ENCODE assay signal across 1 cellular context in the genomic region with DNA sequence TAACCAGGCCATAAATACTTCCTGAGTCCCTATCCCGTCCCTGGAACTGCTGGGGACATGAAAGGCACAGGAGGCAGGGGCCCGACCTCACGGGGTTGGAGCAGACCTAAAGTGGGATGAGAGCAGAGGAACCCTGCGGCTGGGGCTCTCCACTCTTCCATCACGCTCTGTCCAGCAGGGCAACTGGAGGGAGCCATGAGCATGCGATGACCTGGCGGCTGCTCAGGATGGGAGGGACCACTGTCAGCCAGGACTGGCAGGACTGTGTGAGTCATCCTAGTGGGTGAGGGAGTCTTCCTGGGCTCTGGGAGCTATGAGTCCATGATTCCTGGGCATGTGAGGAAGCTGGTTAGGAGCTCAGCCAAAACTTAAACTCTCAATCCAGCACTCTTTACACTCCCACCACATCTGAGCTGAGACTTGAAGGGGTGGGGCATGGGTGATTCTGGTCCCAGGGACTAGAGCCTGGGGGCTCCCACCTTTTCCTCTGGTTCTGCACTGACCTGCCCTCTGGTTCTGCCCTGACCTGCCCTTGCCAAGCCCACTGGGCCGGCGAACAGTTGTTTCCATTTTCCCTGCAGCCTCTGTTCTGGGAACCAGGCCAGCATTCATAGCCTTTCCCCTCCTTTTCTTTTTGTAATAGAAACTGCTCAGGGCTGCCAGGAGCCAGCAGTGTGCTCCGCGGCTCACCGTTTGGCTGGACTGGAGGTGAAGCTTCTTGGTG.
TF ChIP-seq lines count a peak whose summit lies in the region.

No MANE protein-coding gene starts in this region.

TF ChIP-seq in SK-N-SH, 30 proteins besides CTCF, POLR2A, EP300 and RAD21 (continued from another document):
- TF ChIP-seq, protein P1, sequence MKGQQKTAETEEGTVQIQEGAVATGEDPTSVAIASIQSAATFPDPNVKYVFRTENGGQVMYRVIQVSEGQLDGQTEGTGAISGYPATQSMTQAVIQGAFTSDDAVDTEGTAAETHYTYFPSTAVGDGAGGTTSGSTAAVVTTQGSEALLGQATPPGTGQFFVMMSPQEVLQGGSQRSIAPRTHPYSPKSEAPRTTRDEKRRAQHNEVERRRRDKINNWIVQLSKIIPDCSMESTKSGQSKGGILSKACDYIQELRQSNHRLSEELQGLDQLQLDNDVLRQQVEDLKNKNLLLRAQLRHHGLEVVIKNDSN (IDR thresholded peaks at IDR 0.05; ENCODE audit: borderline replicate concordance, low read depth), result no peak
- TF ChIP-seq YY1 (IDR thresholded peaks at IDR 0.05; ENCODE audit: low read depth), result peak; percentile 74
- TF ChIP-seq MEF2A (IDR thresholded peaks at IDR 0.05; ENCODE audit: borderline replicate concordance, low read depth), result no peak; the same call in 1 of the 2 replicates
- TF ChIP-seq TCF12 (IDR thresholded peaks at IDR 0.05), result peak; percentile 72
- TF ChIP-seq GABPA (IDR thresholded peaks at IDR 0.05; ENCODE audit: low read depth), result no peak
- TF ChIP-seq RXRA (IDR thresholded peaks at IDR 0.05; ENCODE audit: borderline replicate concordance, low read depth), result 0 out of 2 replicates have a peak, but pooled peaks have one; percentile 66
- TF ChIP-seq CHD2 (IDR thresholded peaks at IDR 0.05; ENCODE audit: low read length, partially characterized antibody), result peak; percentile 6
- peak; percentile 65 for TF ChIP-seq POLR2AphosphoS5 (IDR thresholded peaks at IDR 0.05; ENCODE audit: low read depth, low read length)
- no peak for TF ChIP-seq FOXM1 (IDR thresholded peaks at IDR 0.05; ENCODE audit: low read depth)
- TF ChIP-seq NFIC (IDR thresholded peaks at IDR 0.05; ENCODE audit: borderline replicate concordance), result peak; percentile 91
- TF ChIP-seq, protein P2, sequence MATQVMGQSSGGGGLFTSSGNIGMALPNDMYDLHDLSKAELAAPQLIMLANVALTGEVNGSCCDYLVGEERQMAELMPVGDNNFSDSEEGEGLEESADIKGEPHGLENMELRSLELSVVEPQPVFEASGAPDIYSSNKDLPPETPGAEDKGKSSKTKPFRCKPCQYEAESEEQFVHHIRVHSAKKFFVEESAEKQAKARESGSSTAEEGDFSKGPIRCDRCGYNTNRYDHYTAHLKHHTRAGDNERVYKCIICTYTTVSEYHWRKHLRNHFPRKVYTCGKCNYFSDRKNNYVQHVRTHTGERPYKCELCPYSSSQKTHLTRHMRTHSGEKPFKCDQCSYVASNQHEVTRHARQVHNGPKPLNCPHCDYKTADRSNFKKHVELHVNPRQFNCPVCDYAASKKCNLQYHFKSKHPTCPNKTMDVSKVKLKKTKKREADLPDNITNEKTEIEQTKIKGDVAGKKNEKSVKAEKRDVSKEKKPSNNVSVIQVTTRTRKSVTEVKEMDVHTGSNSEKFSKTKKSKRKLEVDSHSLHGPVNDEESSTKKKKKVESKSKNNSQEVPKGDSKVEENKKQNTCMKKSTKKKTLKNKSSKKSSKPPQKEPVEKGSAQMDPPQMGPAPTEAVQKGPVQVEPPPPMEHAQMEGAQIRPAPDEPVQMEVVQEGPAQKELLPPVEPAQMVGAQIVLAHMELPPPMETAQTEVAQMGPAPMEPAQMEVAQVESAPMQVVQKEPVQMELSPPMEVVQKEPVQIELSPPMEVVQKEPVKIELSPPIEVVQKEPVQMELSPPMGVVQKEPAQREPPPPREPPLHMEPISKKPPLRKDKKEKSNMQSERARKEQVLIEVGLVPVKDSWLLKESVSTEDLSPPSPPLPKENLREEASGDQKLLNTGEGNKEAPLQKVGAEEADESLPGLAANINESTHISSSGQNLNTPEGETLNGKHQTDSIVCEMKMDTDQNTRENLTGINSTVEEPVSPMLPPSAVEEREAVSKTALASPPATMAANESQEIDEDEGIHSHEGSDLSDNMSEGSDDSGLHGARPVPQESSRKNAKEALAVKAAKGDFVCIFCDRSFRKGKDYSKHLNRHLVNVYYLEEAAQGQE (IDR thresholded peaks at IDR 0.05; ENCODE audit: low read depth, low read length), result peak; percentile 86
